8 cellular contexts compared by ENCODE assay signal in the genomic region with DNA sequence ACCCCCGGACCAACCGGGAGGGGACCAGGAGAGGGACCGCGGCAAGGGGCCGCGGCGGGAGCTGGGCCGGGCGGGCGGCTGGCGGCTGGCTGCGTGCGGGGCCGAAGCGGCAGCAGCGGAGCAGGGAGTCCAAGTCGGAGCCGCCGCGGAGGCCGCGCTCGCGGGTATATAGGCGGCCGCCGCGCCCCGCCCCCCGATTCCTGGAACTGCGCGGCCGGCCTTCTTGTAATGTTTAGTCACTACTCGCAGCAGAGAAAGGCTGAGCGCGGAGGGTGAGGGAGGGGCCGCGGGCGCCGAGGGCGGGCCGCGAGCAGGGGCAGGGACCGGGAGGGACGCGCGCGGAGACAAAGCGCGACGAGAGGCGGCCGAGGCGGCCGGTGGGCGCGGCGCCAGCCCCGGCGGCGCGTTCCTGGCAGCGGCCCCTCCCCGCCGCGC. TPM values are rescaled to one million over a fixed set of nuclear protein-coding genes. Genes with fewer than 3 reads are reported as not detected.
DNase-seq lines count a peak whose midpoint lies in the region; ATAC-seq, FAIRE-seq and TF ChIP-seq lines count a peak whose summit lies in the region.

A gene with protein sequence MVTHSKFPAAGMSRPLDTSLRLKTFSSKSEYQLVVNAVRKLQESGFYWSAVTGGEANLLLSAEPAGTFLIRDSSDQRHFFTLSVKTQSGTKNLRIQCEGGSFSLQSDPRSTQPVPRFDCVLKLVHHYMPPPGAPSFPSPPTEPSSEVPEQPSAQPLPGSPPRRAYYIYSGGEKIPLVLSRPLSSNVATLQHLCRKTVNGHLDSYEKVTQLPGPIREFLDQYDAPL (minus strand): TSS at position 142 of the 435 bp plus-strand sequence. CDS start 982 bp downstream, outside the sequence.

- peaks cover 3 to 17% of the 10 kb centered on the region in 2 experiments for H3K36me3 ChIP-seq in keratinocyte (ENCODE audit: control insufficient read depth in 2 of 2, extremely low read depth in 1 of 2, insufficient read depth in 2 of 2, low read length in 2 of 2)

- H3K27me3 ChIP-seq in keratinocyte (ENCODE audit: control insufficient read depth, extremely low read depth, insufficient read depth, low read length): peaks cover 8% of the 10 kb centered on the region

- H3K79me2 ChIP-seq in keratinocyte (ENCODE audit: control insufficient read depth, insufficient read depth, low read length): peaks cover 25% of the 10 kb centered on the region

- H3K9me1 ChIP-seq in keratinocyte (ENCODE audit: control insufficient read depth, extremely low read depth, insufficient read depth, low read length): no peaks in the 10 kb centered on the region

- TF ChIP-seq POLR2A in GM12892 (IDR thresholded peaks at IDR 0.05; ENCODE audit: low read depth, low read length): peak; percentile 21; the same call in 1 of the 2 replicates

- H3K4me1 Mint-ChIP-seq in central memory CD8-positive, alpha-beta T cell: peaks cover 44% of the 10 kb centered on the region

- dilution Hi-C loops in keratinocyte (cut with MboI; ENCODE audit: extremely low pct_ligation_motif_present, low sequenced_read_pairs): no loop called here

- peaks cover 31% of the 10 kb centered on the region for H3K36me3 Mint-ChIP-seq in central memory CD8-positive, alpha-beta T cell (ENCODE audit: insufficient read depth)

- H3K9me3 ChIP-seq in keratinocyte (ENCODE audit: control insufficient read depth, low read depth, low read length): no peaks in the 10 kb centered on the region

- peak within 1 kb of the TSS; percentile 84 for H3K4me2 ChIP-seq in keratinocyte (ENCODE audit: control insufficient read depth, extremely low read depth, insufficient read depth, low read depth, low read length)

- FAIRE-seq in GM12892 (lab: Jason Lieb, UNC) (peak; percentile 71), keratinocyte (lab: Jason Lieb, UNC) (no peak)

- peak; percentile 26 for ATAC-seq in HG03097 (IDR thresholded peaks at IDR 0.05; ENCODE audit: low FRiP score, unreplicated experiment)
- peak; percentile 67 for ATAC-seq in central memory CD8-positive, alpha-beta T cell (replicated peaks; ENCODE audit: extremely low read depth, poor library complexity, severe bottlenecking)
- no peak for ATAC-seq in GM18873 (IDR thresholded peaks at IDR 0.05; ENCODE audit: low FRiP score, unreplicated experiment)

- H3K27ac Mint-ChIP-seq in central memory CD8-positive, alpha-beta T cell (ENCODE audit: low read depth): peak within 1 kb of the TSS; percentile 77

- DNase-seq in GM12892 (ENCODE audit: insufficient read length) (peak; percentile 78), NCI-H446 (lab: John Stamatoyannopoulos, UW) (peak; percentile 35 to 84), keratinocyte (ENCODE audit: low read depth, low spot score) (no peak)
- DNase-seq in activated CD4-positive, alpha-beta T cell treated with anti-CD3 and anti-CD28 coated beads for 1 hour: peak; percentile 97
- DNase-seq in central memory CD8-positive, alpha-beta T cell (ENCODE audit: low spot score in 2 of 2): peak; percentile 85 to 94
- peak; percentile 96 for DNase-seq in stimulated activated CD4-positive, alpha-beta T cell treated with anti-CD3 and anti-CD28 coated beads, Interleukin-12 subunit alpha, Interleukin-12 subunit beta, amount 100 ng/mL, for 4 hours

- no peak for TF ChIP-seq CTCF in keratinocyte (optimal IDR thresholded peaks at IDR 0.05 in 1 of 3, IDR thresholded peaks at IDR 0.05 in 1 of 3, conservative IDR thresholded peaks at IDR 0.05 in 1 of 3; ENCODE audit: extremely low read depth in 1 of 3, insufficient read depth in 2 of 3, low read length in 3 of 3)

- no peaks in the 10 kb centered on the region for H3K27me3 Mint-ChIP-seq in central memory CD8-positive, alpha-beta T cell

- H3K9me3 Mint-ChIP-seq in central memory CD8-positive, alpha-beta T cell: no peaks in the 10 kb centered on the region

- H3K4me1 ChIP-seq in keratinocyte (ENCODE audit: control insufficient read depth, extremely low read depth, insufficient read depth, low read length): peaks cover 36% of the 10 kb centered on the region

- H3K4me3 Mint-ChIP-seq in central memory CD8-positive, alpha-beta T cell: peak within 1 kb of the TSS; percentile 80

- H2AFZ ChIP-seq in keratinocyte (ENCODE audit: control insufficient read depth, low read length): peak within 1 kb of the TSS; percentile 65

- peaks cover 5% of the 10 kb centered on the region for H4K20me1 ChIP-seq in keratinocyte (ENCODE audit: control insufficient read depth, extremely low read depth, insufficient read depth, low read length)

- H3K4me3 ChIP-seq in keratinocyte (ENCODE audit: control insufficient read depth in 2 of 3, extremely low read depth in 1 of 3, insufficient read depth in 2 of 3, low read depth in 1 of 3, low read length in 3 of 3): peak within 1 kb of the TSS; percentile 81 to 91 (median 88)

- H3K27ac ChIP-seq in keratinocyte (ENCODE audit: control insufficient read depth, insufficient read depth, low read length): peak within 1 kb of the TSS; percentile 77

- H3K9ac ChIP-seq in keratinocyte (ENCODE audit: control insufficient read depth, extremely low read depth, insufficient read depth, low read length): peak within 1 kb of the TSS; percentile 92

RNA-seq across cellular contexts. Expression of the gene that starts here (rescaled TPM):
- polyA plus RNA-seq in GM12892 (2012; ENCODE audit: missing spikeins): 2.3 TPM
- 2.7 to 16.5 TPM (median 9.4 TPM) in 3 replicates for polyA plus RNA-seq in keratinocyte
- 0.62 TPM for polyA plus RNA-seq in keratinocyte (2011; ENCODE audit: low read depth)
- polyA plus RNA-seq in keratinocyte (2011; cell fraction: cytosol; rRNA removed): 5.3 and 9.8 TPM in 2 replicates
- 42.9 and 46.8 TPM in 2 replicates for polyA plus RNA-seq in keratinocyte (2011; cell fraction: nucleus; rRNA removed)
- 1.8 and 2.4 TPM in 2 replicates for polyA plus RNA-seq in keratinocyte (2012; ENCODE audit: low replicate concordance)
- polyA minus RNA-seq in keratinocyte: 2.3 to 8.1 TPM (median 4.7 TPM) in 3 replicates
- polyA minus RNA-seq in keratinocyte (2011; cell fraction: cytosol; rRNA and poly(A)+ RNA removed): 13.0 TPM
- 28.2 and 31.1 TPM in 2 replicates for polyA minus RNA-seq in keratinocyte (2011; cell fraction: nucleus; rRNA and poly(A)+ RNA removed)
